In the genomic region with DNA sequence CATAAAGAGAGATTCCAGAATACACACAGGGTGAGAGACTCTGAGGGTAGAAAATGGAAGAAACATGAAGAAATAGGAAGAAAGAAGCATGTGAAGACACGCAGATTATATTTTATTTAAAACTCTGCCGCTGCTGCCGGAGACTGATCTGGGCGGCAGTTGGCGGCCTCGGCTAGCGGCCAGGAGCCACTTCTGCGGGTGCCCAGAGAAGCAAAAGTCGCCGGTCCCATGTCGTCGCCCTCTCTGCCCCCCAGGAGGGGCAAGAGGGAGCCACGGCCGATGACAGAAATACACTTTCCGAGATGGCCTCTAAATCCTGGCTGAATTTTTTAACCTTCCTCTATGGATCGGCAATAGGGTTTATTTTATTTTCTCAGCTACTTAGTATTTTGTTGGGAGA, we compare ENCODE assay signal across 35 cellular contexts. TPM values are rescaled to one million over a fixed set of nuclear protein-coding genes. Genes with fewer than 3 reads are reported as not detected.
"Had no signal": no experiment of that assay in that cellular context is flagged by ENCODE, and none has a peak within 500 bp of the region (broad histone marks: within the 10 kb centered on the region; RNA-seq: fewer than 3 reads in every experiment).

No MANE protein-coding gene starts in this region.

- H3K27me3 ChIP-seq: brain microvascular endothelial cell, esophagus squamous epithelium, gastroesophageal sphincter had no signal

- FAIRE-seq: astrocyte, bronchial epithelial cell, endothelial cell of umbilical vein had no signal

- H3K36me3 ChIP-seq: brain microvascular endothelial cell, esophagus squamous epithelium, gastroesophageal sphincter had no signal

- H3K4me3 ChIP-seq: coronary artery, esophagus squamous epithelium, gastroesophageal sphincter had no signal

- H3K4me1 ChIP-seq: esophagus squamous epithelium had no signal

- ATAC-seq: activated T-cell treated with anti-CD3 and anti-CD28 coated beads, Interleukin-2, amount 50 U/mL, for 4 hours; activated T-helper 17 cell treated with anti-CD3 and anti-CD28 coated beads, Interleukin-2, amount 50 U/mL, for 72 hours; effector memory CD8-positive, alpha-beta T cell; gastroesophageal sphincter; WTC11 had no signal

- H3K27me3 Mint-ChIP-seq: activated CD4-positive, alpha-beta T cell treated with anti-CD3 and anti-CD28 coated beads, Interleukin-2, amount 10 ng/mL, durations not matched to agents 7 days and 5 days; activated naive CD8-positive, alpha-beta T cell; activated T-helper 17 cell treated with anti-CD3 and anti-CD28 coated beads, Interleukin-2, amount 50 U/mL, for 72 hours; central memory CD8-positive, alpha-beta T cell had no signal

- H3K4me3 Mint-ChIP-seq: activated CD4-positive, alpha-beta memory T cell treated with anti-CD3 and anti-CD28 coated beads, Interleukin-2, amount 10 ng/mL, durations not matched to agents 7 days and 5 days; activated CD4-positive, alpha-beta T cell treated with anti-CD3 and anti-CD28 coated beads, Interleukin-2, amount 10 ng/mL, durations not matched to agents 7 days and 5 days; activated naive CD8-positive, alpha-beta T cell; activated T-cell treated with anti-CD3 and anti-CD28 coated beads, Interleukin-2, amount 50 U/mL, for 4 hours; activated T-helper 17 cell treated with anti-CD3 and anti-CD28 coated beads, Interleukin-2, amount 50 U/mL, for 72 hours; central memory CD8-positive, alpha-beta T cell; effector memory CD8-positive, alpha-beta T cell; WTC11 had no signal

- DNase-seq: activated CD4-positive, alpha-beta memory T cell treated with anti-CD3 and anti-CD28 coated beads, Interleukin-2, amount 10 ng/mL, durations not matched to agents 7 days and 5 days; activated CD4-positive, alpha-beta T cell treated with anti-CD3 and anti-CD28 coated beads for 1 hour; activated CD4-positive, alpha-beta T cell treated with anti-CD3 and anti-CD28 coated beads for 4 hours; activated CD4-positive, alpha-beta T cell treated with anti-CD3 and anti-CD28 coated beads, Interleukin-2, amount 10 ng/mL, durations not matched to agents 7 days and 5 days; activated CD4-positive, alpha-beta T cell treated with anti-CD3 and anti-CD28 coated beads, Interleukin-2, amount 50 U/mL, for 4 hours; activated CD8-positive, alpha-beta memory T cell treated with anti-CD3 and anti-CD28 coated beads, Interleukin-2, amount 50 U/mL, for 48 hours; activated effector memory CD4-positive, alpha-beta T cell treated with Interleukin-2 at 50 U/mL for 16 hours; activated gamma-delta T cell treated with Interleukin-2 at 50 U/mL for 16 hours; activated naive CD4-positive, alpha-beta T cell treated with anti-CD3 and anti-CD28 coated beads, Interleukin-2, amount 50 U/mL, for 16 hours; activated naive CD4-positive, alpha-beta T cell treated with Interleukin-2 at 50 U/mL for 16 hours; activated T-cell treated with anti-CD3 and anti-CD28 coated beads for 4 hours; activated T-cell treated with anti-CD3 and anti-CD28 coated beads, Interleukin-2, amount 50 U/mL, for 4 hours; amniotic stem cell; anterior cingulate cortex; brain microvascular endothelial cell; effector CD4-positive, alpha-beta T cell; effector memory CD8-positive, alpha-beta T cell; esophagus squamous epithelium; foreskin melanocyte; head of caudate nucleus; T-helper 1 cell; T-helper 2 cell had no signal

- H3K4me1 Mint-ChIP-seq: activated T-helper 17 cell treated with anti-CD3 and anti-CD28 coated beads, Interleukin-2, amount 50 U/mL, for 72 hours; central memory CD8-positive, alpha-beta T cell had no signal

- H3K27ac ChIP-seq: brain microvascular endothelial cell, coronary artery, epithelial cell of prostate, esophagus squamous epithelium, gastroesophageal sphincter, VCaP had no signal

- H3K27ac Mint-ChIP-seq: activated CD4-positive, alpha-beta memory T cell treated with anti-CD3 and anti-CD28 coated beads, Interleukin-2, amount 10 ng/mL, durations not matched to agents 7 days and 5 days; activated CD4-positive, alpha-beta T cell treated with anti-CD3 and anti-CD28 coated beads, Interleukin-2, amount 10 ng/mL, durations not matched to agents 7 days and 5 days; activated naive CD8-positive, alpha-beta T cell; activated T-helper 17 cell treated with anti-CD3 and anti-CD28 coated beads, Interleukin-2, amount 50 U/mL, for 72 hours; effector memory CD8-positive, alpha-beta T cell; WTC11 had no signal

- H3K9me3 Mint-ChIP-seq: activated CD4-positive, alpha-beta memory T cell treated with anti-CD3 and anti-CD28 coated beads, Interleukin-2, amount 10 ng/mL, durations not matched to agents 7 days and 5 days; activated T-helper 17 cell treated with anti-CD3 and anti-CD28 coated beads, Interleukin-2, amount 50 U/mL, for 72 hours; central memory CD8-positive, alpha-beta T cell; effector memory CD8-positive, alpha-beta T cell had no signal

- H3K9me3 ChIP-seq: esophagus squamous epithelium, gastroesophageal sphincter had no signal

- H3K36me3 Mint-ChIP-seq: WTC11 had no signal

RNA-seq across cellular contexts. Expression of gene ANKRD55, which starts 40.9 kb away (rescaled TPM):
- total RNA-seq: astrocyte, bronchial epithelial cell, cardiac septum, fibroblast of lung, WTC11 had no signal
- polyA plus RNA-seq: fibroblast of lung had no signal
